Comparison of ENCODE assay signal across 24 cellular contexts in the genomic region with DNA sequence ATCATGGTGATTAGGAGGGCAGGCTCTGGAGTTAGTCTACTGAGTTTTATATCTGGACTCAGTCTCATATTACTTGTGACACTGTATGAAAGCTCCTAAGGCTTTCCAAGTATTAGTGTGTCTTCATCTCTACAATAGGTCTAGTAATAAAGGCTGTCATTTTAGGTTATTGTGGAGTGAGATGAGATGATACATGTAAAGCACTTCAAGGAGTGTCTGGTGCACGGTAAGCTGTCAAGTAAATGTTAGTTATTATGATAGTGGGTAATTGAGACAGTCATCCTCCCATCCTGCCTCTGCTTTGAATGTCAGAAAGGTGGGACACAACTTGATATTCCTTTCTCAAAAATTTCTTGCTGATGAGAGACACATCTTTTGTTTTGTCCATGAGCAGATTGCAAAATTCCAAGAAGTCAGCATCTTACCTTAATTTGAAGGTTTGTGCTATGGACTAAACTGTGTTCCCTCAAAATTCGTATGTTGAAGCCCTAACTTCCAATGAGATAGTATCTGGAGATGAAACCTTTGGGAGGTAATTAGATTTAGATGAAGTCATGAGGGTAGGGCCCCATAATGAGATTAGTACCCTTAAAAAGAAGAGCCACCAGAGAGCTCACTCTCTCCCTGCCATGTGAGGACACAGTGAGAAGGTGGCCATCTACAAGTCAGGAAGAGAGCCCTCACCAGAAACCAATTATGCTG. TPM values are rescaled to one million over a fixed set of nuclear protein-coding genes. Genes with fewer than 3 reads are reported as not detected.
DNase-seq lines count a peak whose midpoint lies in the region; FAIRE-seq and TF ChIP-seq lines count a peak whose summit lies in the region.
"Had no signal": no experiment of that assay in that cellular context is flagged by ENCODE, and none has a peak within 500 bp of the region (broad histone marks: within the 10 kb centered on the region; RNA-seq: fewer than 3 reads in every experiment).

No MANE protein-coding gene starts in this region.

- no peak overlapping the region for H3K4me3 Mint-ChIP-seq in astrocyte (ENCODE audit: unreplicated experiment)
- no peak overlapping the region for H3K4me3 Mint-ChIP-seq in mesothelial cell of epicardium
- H3K4me3 Mint-ChIP-seq: CD4-positive, alpha-beta T cell had no signal

- TF ChIP-seq CTCF in astrocyte (IDR thresholded peaks at IDR 0.05; ENCODE audit: insufficient read depth, low read depth, low read length), result no peak
- no peak for TF ChIP-seq CTCF in mesothelial cell of epicardium (IDR thresholded peaks at IDR 0.05; ENCODE audit: unreplicated experiment)
- TF ChIP-seq CTCF in smooth muscle cell (IDR thresholded peaks at IDR 0.05; ENCODE audit: borderline replicate concordance, insufficient read depth, poor library complexity, severe bottlenecking), result no peak

- no peaks in the 10 kb centered on the region for H3K79me2 ChIP-seq in astrocyte (ENCODE audit: insufficient read depth, low read length)
- H3K79me2 ChIP-seq in smooth muscle cell (ENCODE audit: low read depth), result no peaks in the 10 kb centered on the region

- H3K4me3 ChIP-seq in astrocyte (ENCODE audit: insufficient read depth, low read depth, low read length) (no peak overlapping the region), smooth muscle cell (no peak overlapping the region)
- H3K4me3 ChIP-seq: A549, GM23248, HAP-1 had no signal

- H3K4me2 ChIP-seq in astrocyte (ENCODE audit: low read length) (peak overlapping the region; percentile 10), smooth muscle cell (peak overlapping the region; percentile 58)
- H3K4me2 ChIP-seq: A549 had no signal

- H3K4me1 ChIP-seq in astrocyte (ENCODE audit: insufficient read depth, low read length), result peaks cover 5% of the 10 kb centered on the region
- no peaks in the 10 kb centered on the region for H3K4me1 ChIP-seq in smooth muscle cell (ENCODE audit: low read depth)
- H3K4me1 ChIP-seq: A549, HAP-1 had no signal

- H3K4me1 Mint-ChIP-seq in astrocyte (ENCODE audit: low read depth, unreplicated experiment) (peaks cover 6% of the 10 kb centered on the region), mesothelial cell of epicardium (peaks cover 12% of the 10 kb centered on the region)

- 85% methylated on average over 2 of the region's 2 CpGs for WGBS in smooth muscle cell (ENCODE audit: low lambda C conversion rate)

- H3K27ac Mint-ChIP-seq in astrocyte (ENCODE audit: unreplicated experiment), result no peak overlapping the region
- peak overlapping the region; percentile 17 for H3K27ac Mint-ChIP-seq in mesothelial cell of epicardium
- H3K27ac Mint-ChIP-seq: CD4-positive, alpha-beta T cell had no signal

- no peak for FAIRE-seq in astrocyte (lab: Jason Lieb, UNC)
- FAIRE-seq: A549, GM12892, GM18507 had no signal

- H3K36me3 Mint-ChIP-seq in astrocyte (ENCODE audit: low read depth, unreplicated experiment) (no peaks in the 10 kb centered on the region), mesothelial cell of epicardium (no peaks in the 10 kb centered on the region)

- no peak overlapping the region for H2AFZ ChIP-seq in astrocyte (ENCODE audit: low read depth, low read length)
- H2AFZ ChIP-seq in smooth muscle cell (ENCODE audit: low read depth), result no peak overlapping the region
- H2AFZ ChIP-seq: GM23248 had no signal

- H3F3A ChIP-seq in smooth muscle cell (ENCODE audit: low read depth), result no peaks in the 10 kb centered on the region

- H3K9ac ChIP-seq in astrocyte (ENCODE audit: low read length) (no peak overlapping the region), smooth muscle cell (ENCODE audit: low read depth) (no peak overlapping the region)
- H3K9ac ChIP-seq: GM23248 had no signal

- H4K20me1 ChIP-seq in astrocyte (ENCODE audit: insufficient read depth, low read length) (no peaks in the 10 kb centered on the region), smooth muscle cell (ENCODE audit: low read depth) (no peaks in the 10 kb centered on the region)

- H3K9me3 ChIP-seq in astrocyte (ENCODE audit: insufficient read depth, low read depth, low read length) (no peaks in the 10 kb centered on the region), smooth muscle cell (replicated peaks; ENCODE audit: low read depth) (no peaks in the 10 kb centered on the region)
- H3K9me3 ChIP-seq: A549, HAP-1 had no signal

- DNase-seq in NCI-H82 (lab: John Stamatoyannopoulos, UW), result peak; percentile 53
- DNase-seq in NCI-H82 treated with DMSO at 0.1 percent for 48 hours (lab: John Stamatoyannopoulos, UW; ENCODE audit: unreplicated experiment), result no peak
- no peak for DNase-seq in astrocyte (ENCODE audit: low read depth)
- DNase-seq in mesothelial cell of epicardium (ENCODE audit: low spot score in 2 of 2, unreplicated experiment in 2 of 2), result no peak
- no peak for DNase-seq in smooth muscle cell (lab: John Stamatoyannopoulos, UW; ENCODE audit: unreplicated experiment)
- DNase-seq in NK-92 treated with Interleukin-12 subunit alpha and Interleukin-12 subunit beta, amount 100 ng/mL, for 24 hours (lab: John Stamatoyannopoulos, UW), result no peak
- DNase-seq in central memory CD4-positive, alpha-beta T cell, result no peak
- no peak for DNase-seq in HuH-7.5 (ENCODE audit: low spot score)
- DNase-seq: AML-193; CD4-positive, alpha-beta T cell; DMS153; DMS79; GDM1 had no signal

- H3K27me3 Mint-ChIP-seq in astrocyte (ENCODE audit: low read depth, unreplicated experiment), result peaks cover 1% of the 10 kb centered on the region
- no peaks in the 10 kb centered on the region for H3K27me3 Mint-ChIP-seq in mesothelial cell of epicardium (ENCODE audit: low read depth)
- H3K27me3 Mint-ChIP-seq: CD4-positive, alpha-beta T cell had no signal

- H3K27me3 ChIP-seq in astrocyte (ENCODE audit: insufficient read depth, low read length) (no peaks in the 10 kb centered on the region), smooth muscle cell (ENCODE audit: low read depth) (no peaks in the 10 kb centered on the region)

- H3K9me3 Mint-ChIP-seq in astrocyte (ENCODE audit: unreplicated experiment), result peaks cover 8% of the 10 kb centered on the region
- H3K9me3 Mint-ChIP-seq in mesothelial cell of epicardium, result peaks cover 8% of the 10 kb centered on the region
- H3K9me3 Mint-ChIP-seq: CD4-positive, alpha-beta T cell had no signal

- H3K36me3 ChIP-seq in astrocyte (ENCODE audit: insufficient read depth, low read length) (no peaks in the 10 kb centered on the region), smooth muscle cell (ENCODE audit: low read depth) (no peaks in the 10 kb centered on the region)
- H3K36me3 ChIP-seq: HAP-1 had no signal

- H3K27ac ChIP-seq in astrocyte (ENCODE audit: low read depth, low read length), result no peak overlapping the region
- H3K27ac ChIP-seq in smooth muscle cell (ENCODE audit: low read depth), result peak overlapping the region; percentile 66
- H3K27ac ChIP-seq: 22Rv1, A549, C4-2B, GM23248 had no signal

RNA-seq across cellular contexts. Expression of a gene that starts 41.4 kb away (rescaled TPM):
- total RNA-seq in astrocyte (not detected in 2 replicates), mesothelial cell of epicardium (not detected in 3 replicates), smooth muscle cell (0.18 TPM in 1 of 2 replicates, not detected in the other)
- polyA plus RNA-seq in smooth muscle cell, result not detected in 2 replicates
- total RNA-seq: CD4-positive, alpha-beta T cell; Daoy; GM23248; H4; HT-29 had no signal
- polyA plus RNA-seq: A549, BJ, GM23248 had no signal
